ENCODE assay signal across 9 cellular contexts in the genomic region with DNA sequence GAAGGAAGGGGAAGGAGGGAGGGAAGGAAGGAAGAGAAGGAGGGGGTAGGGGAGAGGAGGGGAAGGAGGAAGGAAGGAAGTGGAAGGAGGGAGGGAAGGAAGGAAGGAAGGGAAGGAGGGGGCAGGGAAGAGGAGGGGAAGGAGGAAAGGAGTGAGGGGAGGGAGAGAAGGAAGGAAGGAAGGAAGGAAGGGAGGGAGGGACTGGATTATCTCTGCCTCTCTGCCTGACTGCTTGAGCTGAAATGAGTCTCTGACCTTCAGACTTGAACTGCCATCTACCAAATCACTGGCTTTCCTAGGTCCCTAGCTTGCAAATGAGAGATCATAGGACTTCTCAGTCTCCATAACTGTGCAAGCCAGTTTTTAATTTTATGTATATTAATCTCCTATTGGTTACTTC.
"Had no signal": no experiment of that assay in that cellular context is flagged by ENCODE, and none has a peak within 500 bp of the region (broad histone marks: within the 10 kb centered on the region; RNA-seq: fewer than 3 reads in every experiment).

No MANE protein-coding gene starts in this region.

- ATAC-seq: HCT116 had no signal

- H3K9ac ChIP-seq: GM23248, KMS-11 had no signal

- H3K4me1 ChIP-seq: HAP-1 had no signal

- H3K36me3 ChIP-seq: HAP-1 had no signal

- H3K4me3 Mint-ChIP-seq: IgD-negative memory B cell had no signal

- H2AFZ ChIP-seq: GM23248 had no signal

- DNase-seq: GM23248, GOT3, H7, KBM-7 had no signal

- H3K4me2 ChIP-seq: KMS-11 had no signal

- H3K36me3 Mint-ChIP-seq: IgD-negative memory B cell had no signal

- H3K27ac ChIP-seq: GM23248, HL-60, KMS-11 had no signal

- H3K4me3 ChIP-seq: GM23248, HAP-1 had no signal
